10 cellular contexts compared by ENCODE assay signal in the genomic region with DNA sequence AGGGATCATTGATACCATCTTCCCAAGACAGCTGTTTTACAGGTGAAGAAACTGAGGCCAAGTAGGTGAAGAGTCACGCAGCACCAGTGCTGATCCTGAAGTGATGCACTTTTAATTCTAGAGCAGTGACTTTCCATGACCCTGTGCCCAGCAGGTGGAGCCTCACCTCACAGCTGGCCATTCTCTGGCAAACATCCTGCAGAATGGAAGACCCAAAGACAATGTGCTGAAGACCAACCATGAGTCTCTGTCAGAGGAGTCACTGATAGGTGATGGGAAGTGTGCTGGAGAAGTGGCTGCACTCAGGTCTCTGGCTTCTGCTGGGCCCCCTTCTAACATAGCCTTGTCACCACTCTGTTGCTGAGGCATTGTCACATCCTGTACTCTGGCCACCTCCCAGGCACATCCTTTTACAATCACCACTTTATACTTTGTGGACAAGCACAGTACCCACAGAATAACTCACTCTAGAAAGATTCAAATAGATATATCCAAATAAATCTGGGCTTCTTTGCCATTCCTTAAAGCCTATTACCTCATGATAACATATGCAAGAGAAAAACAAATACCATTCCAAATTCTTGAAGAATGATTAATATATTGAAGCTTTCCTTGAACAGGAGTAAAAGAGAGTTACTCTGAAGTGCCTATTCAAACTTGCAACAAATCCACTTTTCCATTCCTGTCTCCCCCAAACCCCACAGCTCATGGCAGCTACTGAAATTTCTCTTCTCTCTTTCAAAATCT.
DNase-seq lines count a peak whose midpoint lies in the region; ATAC-seq, FAIRE-seq and TF ChIP-seq lines count a peak whose summit lies in the region.
"Had no signal": no experiment of that assay in that cellular context is flagged by ENCODE, and none has a peak within 500 bp of the region (broad histone marks: within the 10 kb centered on the region; RNA-seq: fewer than 3 reads in every experiment).

No MANE protein-coding gene starts in this region.

- H3K4me1 Mint-ChIP-seq in activated CD4-positive, alpha-beta T cell treated with anti-CD3 and anti-CD28 coated beads, Interleukin-2, amount 10 ng/mL, durations not matched to agents 7 days and 5 days = no peaks in the 10 kb centered on the region

- H3K4me3 Mint-ChIP-seq in activated CD4-positive, alpha-beta T cell treated with anti-CD3 and anti-CD28 coated beads, Interleukin-2, amount 10 ng/mL, durations not matched to agents 7 days and 5 days = no peak overlapping the region
- H3K4me3 Mint-ChIP-seq: effector memory CD8-positive, alpha-beta T cell had no signal

- TF ChIP-seq CTCF in GM13977 (IDR thresholded peaks at IDR 0.05; ENCODE audit: extremely low read depth, insufficient read depth, missing control alignments) (peak; percentile 8), foreskin keratinocyte (conservative IDR thresholded peaks at IDR 0.05) (peak; percentile 25), smooth muscle cell (IDR thresholded peaks at IDR 0.05; ENCODE audit: borderline replicate concordance, insufficient read depth, poor library complexity, severe bottlenecking) (no peak)

- no peak for DNase-seq in GM13977 (ENCODE audit: low spot score)
- peak; percentile 10 to 44 for DNase-seq in foreskin keratinocyte
- DNase-seq in smooth muscle cell (lab: John Stamatoyannopoulos, UW; ENCODE audit: unreplicated experiment) = no peak
- DNase-seq in NCI-H2196 (lab: John Stamatoyannopoulos, UW; ENCODE audit: unreplicated experiment) = no peak
- no peak for DNase-seq in NCI-H1092 treated with DMSO at 0.1 percent for 48 hours (lab: John Stamatoyannopoulos, UW)
- DNase-seq in activated CD4-positive, alpha-beta T cell treated with anti-CD3 and anti-CD28 coated beads, Interleukin-2, amount 10 ng/mL, durations not matched to agents 7 days and 5 days = no peak
- no peak for DNase-seq in small intestine
- DNase-seq: effector memory CD8-positive, alpha-beta T cell; KBM-7 had no signal

- H3K27ac Mint-ChIP-seq in activated CD4-positive, alpha-beta T cell treated with anti-CD3 and anti-CD28 coated beads, Interleukin-2, amount 10 ng/mL, durations not matched to agents 7 days and 5 days = no peak overlapping the region
- H3K27ac Mint-ChIP-seq: effector memory CD8-positive, alpha-beta T cell had no signal

- no peaks in the 10 kb centered on the region for H3K36me3 Mint-ChIP-seq in activated CD4-positive, alpha-beta T cell treated with anti-CD3 and anti-CD28 coated beads, Interleukin-2, amount 10 ng/mL, durations not matched to agents 7 days and 5 days (ENCODE audit: low read depth)

- no peaks in the 10 kb centered on the region for H3K79me2 ChIP-seq in smooth muscle cell (ENCODE audit: low read depth)

- FAIRE-seq in small intestine (lab: Jason Lieb, UNC) = no peak

- no peaks in the 10 kb centered on the region for H3K9me3 Mint-ChIP-seq in activated CD4-positive, alpha-beta T cell treated with anti-CD3 and anti-CD28 coated beads, Interleukin-2, amount 10 ng/mL, durations not matched to agents 7 days and 5 days
- H3K9me3 Mint-ChIP-seq: effector memory CD8-positive, alpha-beta T cell had no signal

- H3K9ac ChIP-seq in smooth muscle cell (ENCODE audit: low read depth) = peak overlapping the region; percentile 30

- peaks cover 11% of the 10 kb centered on the region for H3K4me1 ChIP-seq in foreskin keratinocyte
- H3K4me1 ChIP-seq in smooth muscle cell (ENCODE audit: low read depth) = peaks cover 5% of the 10 kb centered on the region
- no peaks in the 10 kb centered on the region for H3K4me1 ChIP-seq in small intestine (ENCODE audit: control insufficient read depth in 2 of 2, insufficient read depth in 1 of 2, low read depth in 1 of 2, low read length in 1 of 2)

- H3F3A ChIP-seq in smooth muscle cell (ENCODE audit: low read depth) = peaks cover 8% of the 10 kb centered on the region

- peak overlapping the region; percentile 32 for H3K4me2 ChIP-seq in smooth muscle cell

- POLR2A ChIA-PET in activated CD4-positive, alpha-beta T cell treated with anti-CD3 and anti-CD28 coated beads, Interleukin-2, amount 10 ng/mL, durations not matched to agents 7 days and 5 days (lab: Charles Lee) = no interaction called here

- no peak overlapping the region for H3K27ac ChIP-seq in foreskin keratinocyte
- peak overlapping the region; percentile 93 for H3K27ac ChIP-seq in smooth muscle cell (ENCODE audit: low read depth)
- H3K27ac ChIP-seq in small intestine (ENCODE audit: low read depth in 1 of 2, low read length in 1 of 2) = no peak overlapping the region

- H3K27me3 ChIP-seq in foreskin keratinocyte (no peaks in the 10 kb centered on the region), smooth muscle cell (ENCODE audit: low read depth) (no peaks in the 10 kb centered on the region), small intestine (ENCODE audit: control insufficient read depth in 2 of 2, insufficient read depth in 2 of 2, low read length in 2 of 2) (no peaks in the 10 kb centered on the region)

- no peaks in the 10 kb centered on the region for H3K9me3 ChIP-seq in smooth muscle cell (replicated peaks; ENCODE audit: low read depth)
- H3K9me3 ChIP-seq in small intestine (ENCODE audit: control insufficient read depth, low read depth) = no peaks in the 10 kb centered on the region

- H3K36me3 ChIP-seq in smooth muscle cell (ENCODE audit: low read depth) (no peaks in the 10 kb centered on the region), small intestine (ENCODE audit: control insufficient read depth in 2 of 2, insufficient read depth in 2 of 2, low read length in 2 of 2) (no peaks in the 10 kb centered on the region)

- in situ Hi-C loops in GM13977 (cut with MboI; ENCODE audit: low pct_unique_long_range_greater_than_20kb, low sequenced_read_pairs, unreplicated experiment) = no loop called here

- WGBS in smooth muscle cell (ENCODE audit: low lambda C conversion rate) = 100% methylated on average over 1 of the region's 1 CpG
- 87 to 98% (median 93%) methylated on average over 1 of the region's 1 CpG for WGBS in small intestine, 3 donors

- peak; percentile 59 for ATAC-seq in SK-N-SH treated with all-trans-retinoic acid at 6 μM for 48 hours
- ATAC-seq in foreskin keratinocyte = peak; percentile 12
- ATAC-seq: effector memory CD8-positive, alpha-beta T cell had no signal

- peaks cover 15% of the 10 kb centered on the region for H3K27me3 Mint-ChIP-seq in activated CD4-positive, alpha-beta T cell treated with anti-CD3 and anti-CD28 coated beads, Interleukin-2, amount 10 ng/mL, durations not matched to agents 7 days and 5 days

- H4K20me1 ChIP-seq in smooth muscle cell (ENCODE audit: low read depth) = no peaks in the 10 kb centered on the region

- no peak overlapping the region for H2AFZ ChIP-seq in smooth muscle cell (ENCODE audit: low read depth)

- CTCF ChIA-PET in activated CD4-positive, alpha-beta T cell treated with anti-CD3 and anti-CD28 coated beads, Interleukin-2, amount 10 ng/mL, durations not matched to agents 7 days and 5 days (lab: Charles Lee) = no interaction called here

- H3K4me3 ChIP-seq in smooth muscle cell (no peak overlapping the region), small intestine (ENCODE audit: low read depth in 1 of 2, low read length in 2 of 2) (no peak overlapping the region)

TF ChIP-seq in SK-N-SH treated with all-trans-retinoic acid at 6 μM for 48 hours, 23 proteins besides CTCF, POLR2A, EP300 and RAD21:
- TF ChIP-seq ISL1 (CRISPR knock-in tag; IDR thresholded peaks at IDR 0.05) = 0 out of 2 replicates have a peak, but pooled peaks have one; percentile 14
- TF ChIP-seq, protein P1, sequence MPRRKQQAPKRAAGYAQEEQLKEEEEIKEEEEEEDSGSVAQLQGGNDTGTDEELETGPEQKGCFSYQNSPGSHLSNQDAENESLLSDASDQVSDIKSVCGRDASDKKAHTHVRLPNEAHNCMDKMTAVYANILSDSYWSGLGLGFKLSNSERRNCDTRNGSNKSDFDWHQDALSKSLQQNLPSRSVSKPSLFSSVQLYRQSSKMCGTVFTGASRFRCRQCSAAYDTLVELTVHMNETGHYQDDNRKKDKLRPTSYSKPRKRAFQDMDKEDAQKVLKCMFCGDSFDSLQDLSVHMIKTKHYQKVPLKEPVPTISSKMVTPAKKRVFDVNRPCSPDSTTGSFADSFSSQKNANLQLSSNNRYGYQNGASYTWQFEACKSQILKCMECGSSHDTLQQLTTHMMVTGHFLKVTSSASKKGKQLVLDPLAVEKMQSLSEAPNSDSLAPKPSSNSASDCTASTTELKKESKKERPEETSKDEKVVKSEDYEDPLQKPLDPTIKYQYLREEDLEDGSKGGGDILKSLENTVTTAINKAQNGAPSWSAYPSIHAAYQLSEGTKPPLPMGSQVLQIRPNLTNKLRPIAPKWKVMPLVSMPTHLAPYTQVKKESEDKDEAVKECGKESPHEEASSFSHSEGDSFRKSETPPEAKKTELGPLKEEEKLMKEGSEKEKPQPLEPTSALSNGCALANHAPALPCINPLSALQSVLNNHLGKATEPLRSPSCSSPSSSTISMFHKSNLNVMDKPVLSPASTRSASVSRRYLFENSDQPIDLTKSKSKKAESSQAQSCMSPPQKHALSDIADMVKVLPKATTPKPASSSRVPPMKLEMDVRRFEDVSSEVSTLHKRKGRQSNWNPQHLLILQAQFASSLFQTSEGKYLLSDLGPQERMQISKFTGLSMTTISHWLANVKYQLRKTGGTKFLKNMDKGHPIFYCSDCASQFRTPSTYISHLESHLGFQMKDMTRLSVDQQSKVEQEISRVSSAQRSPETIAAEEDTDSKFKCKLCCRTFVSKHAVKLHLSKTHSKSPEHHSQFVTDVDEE (CRISPR knock-in tag; IDR thresholded peaks at IDR 0.05) = no peak

Comparison
In these comparisons a context has a peak if more than half of its experiments do, and no peak if none do; other contexts are left out.
1. DNase-seq: peak in foreskin keratinocyte (2 of 2); none in GM13977 (single experiment), smooth muscle cell (single experiment), NCI-H2196 (single experiment), NCI-H1092 treated with DMSO at 0.1 percent for 48 hours (single experiment), activated CD4-positive, alpha-beta T cell treated with anti-CD3 and anti-CD28 coated beads, Interleukin-2, amount 10 ng/mL, durations not matched to agents 7 days and 5 days (single experiment) and small intestine (single experiment).